ENCODE assay signal across 16 cellular contexts in genomic region chr7:380226-380550, GRCh38.
DNase-seq lines count a peak whose midpoint lies in the region; ATAC-seq and TF ChIP-seq lines count a peak whose summit lies in the region.
"Had no signal": no experiment of that assay in that cellular context is flagged by ENCODE, and none has a peak within 500 bp of the region (broad histone marks: within the 10 kb centered on the region; RNA-seq: fewer than 3 reads in every experiment).

No MANE protein-coding gene starts in this region.

- H3K9me2 ChIP-seq in GM23338 (ENCODE audit: insufficient read depth), result no peaks in the 10 kb centered on the region

- peaks cover 21% of the 10 kb centered on the region for H3K9me3 ChIP-seq in BLaER1

- H3K9me3 Mint-ChIP-seq in GM23338, result peaks cover 17% of the 10 kb centered on the region
- H3K9me3 Mint-ChIP-seq in effector memory CD8-positive, alpha-beta T cell, result no peaks in the 10 kb centered on the region
- no peaks in the 10 kb centered on the region for H3K9me3 Mint-ChIP-seq in natural killer cell treated with Interleukin-12 subunit alpha and Interleukin-12 subunit beta and Interleukin-15 and Interleukin-18, amount 100 ng/mL, for 72 hours

- TF ChIP-seq CTCF in GM23338 (conservative IDR thresholded peaks at IDR 0.05; ENCODE audit: low read depth in 2 of 2), result no peak

- no peak overlapping the region for H3K27ac ChIP-seq in BLaER1
- H3K27ac ChIP-seq in GM23338 (ENCODE audit: low read depth), result no peak overlapping the region
- H3K27ac ChIP-seq: body of pancreas, SK-N-MC, WERI-Rb-1 had no signal

- H3K36me3 ChIP-seq in BLaER1 (no peaks in the 10 kb centered on the region), GM23338 (ENCODE audit: insufficient read depth) (no peaks in the 10 kb centered on the region)
- H3K36me3 ChIP-seq: WERI-Rb-1 had no signal

- DNase-seq in GM23338 (ENCODE audit: low spot score) (peak; percentile 40), DMS53 treated with DMSO at 0.1 percent for 48 hours (lab: John Stamatoyannopoulos, UW; ENCODE audit: unreplicated experiment) (no peak), cerebellar nuclear complex (lab: John Stamatoyannopoulos, UW) (no peak), NOMO-1 treated with dmso at 0.1 percent for 144 hours (lab: John Stamatoyannopoulos, UW; ENCODE audit: unreplicated experiment) (no peak)
- DNase-seq in effector memory CD8-positive, alpha-beta T cell, result no peak
- no peak for DNase-seq in natural killer cell treated with Interleukin-12 subunit alpha and Interleukin-12 subunit beta and Interleukin-15 and Interleukin-18, amount 100 ng/mL, for 72 hours (ENCODE audit: low spot score)
- DNase-seq: activated T-cell treated with anti-CD3 and anti-CD28 coated beads, Interleukin-2, amount 50 U/mL, for 72 hours; glutamatergic neuron; KBM-7; NCI-H187 treated with DMSO at 0.1 percent for 48 hours; stimulated activated CD4-positive, alpha-beta T cell treated with anti-CD3 and anti-CD28 coated beads, Interleukin-2, amount 100 ng/mL, for 48 hours; WERI-Rb-1 had no signal

- H4K20me1 ChIP-seq in BLaER1, result no peaks in the 10 kb centered on the region
- no peaks in the 10 kb centered on the region for H4K20me1 ChIP-seq in GM23338 (replicated peaks; ENCODE audit: insufficient read depth)

- H3K79me2 ChIP-seq in GM23338 (replicated peaks; ENCODE audit: insufficient read depth), result no peaks in the 10 kb centered on the region

- H3K27me3 Mint-ChIP-seq in GM23338 (ENCODE audit: insufficient read depth, low read depth, poor library complexity), result peaks cover 8% of the 10 kb centered on the region
- no peaks in the 10 kb centered on the region for H3K27me3 Mint-ChIP-seq in effector memory CD8-positive, alpha-beta T cell
- peaks cover 8 to 26% of the 10 kb centered on the region in 2 donors for H3K27me3 Mint-ChIP-seq in natural killer cell treated with Interleukin-12 subunit alpha and Interleukin-12 subunit beta and Interleukin-15 and Interleukin-18, amount 100 ng/mL, for 72 hours

- H3K27me3 ChIP-seq in BLaER1 (peaks cover 7% of the 10 kb centered on the region), GM23338 (ENCODE audit: insufficient read depth) (no peaks in the 10 kb centered on the region)
- H3K27me3 ChIP-seq: body of pancreas had no signal

- H3K4me2 ChIP-seq in BLaER1 (peak overlapping the region; percentile 97), GM23338 (peak overlapping the region; percentile 66; the same call in 1 of the 2 replicates)

- no peak overlapping the region for H3K27ac Mint-ChIP-seq in GM23338
- H3K27ac Mint-ChIP-seq in effector memory CD8-positive, alpha-beta T cell, result peak overlapping the region in 1 of 2 donors; percentile 59
- no peak overlapping the region for H3K27ac Mint-ChIP-seq in natural killer cell treated with Interleukin-12 subunit alpha and Interleukin-12 subunit beta and Interleukin-15 and Interleukin-18, amount 100 ng/mL, for 72 hours
- H3K27ac Mint-ChIP-seq: activated T-cell treated with anti-CD3 and anti-CD28 coated beads, Interleukin-2, amount 50 U/mL, for 72 hours had no signal

- peak; percentile 25 for ATAC-seq in GM23338
- ATAC-seq in effector memory CD8-positive, alpha-beta T cell (replicated peaks), result no peak
- no peak for ATAC-seq in natural killer cell treated with Interleukin-12 subunit alpha and Interleukin-12 subunit beta and Interleukin-15 and Interleukin-18, amount 100 ng/mL, for 72 hours
- ATAC-seq in HG02642 (IDR thresholded peaks at IDR 0.05; ENCODE audit: poor library complexity, unreplicated experiment), result no peak
- ATAC-seq: body of pancreas had no signal

- H3K4me1 Mint-ChIP-seq in GM23338, result peaks cover 4% of the 10 kb centered on the region; the same call in 2 of the 3 replicates
- H3K4me1 Mint-ChIP-seq in effector memory CD8-positive, alpha-beta T cell (ENCODE audit: low read depth in 2 of 2), result peaks cover 17 to 20% of the 10 kb centered on the region in 2 donors
- H3K4me1 Mint-ChIP-seq in natural killer cell treated with Interleukin-12 subunit alpha and Interleukin-12 subunit beta and Interleukin-15 and Interleukin-18, amount 100 ng/mL, for 72 hours (ENCODE audit: low read depth in 2 of 2), result peaks cover 13 to 15% of the 10 kb centered on the region in 2 donors

- H2AFZ ChIP-seq in GM23338, result no peak overlapping the region

- no peak overlapping the region for H3K9ac ChIP-seq in BLaER1

- H3K4me3 Mint-ChIP-seq in GM23338, result peak overlapping the region; percentile 68; the same call in 2 of the 3 replicates
- H3K4me3 Mint-ChIP-seq in effector memory CD8-positive, alpha-beta T cell, result peak overlapping the region; percentile 31 to 60
- H3K4me3 Mint-ChIP-seq in natural killer cell treated with Interleukin-12 subunit alpha and Interleukin-12 subunit beta and Interleukin-15 and Interleukin-18, amount 100 ng/mL, for 72 hours, result peak overlapping the region; percentile 38

- no peaks in the 10 kb centered on the region for H3F3A ChIP-seq in GM23338 (replicated peaks; ENCODE audit: low read depth)

- H3K4me3 ChIP-seq in BLaER1 (peak overlapping the region; percentile 59), GM23338 (peak overlapping the region; percentile 40; the same call in 1 of the 2 replicates)
- H3K4me3 ChIP-seq: body of pancreas, SK-N-MC had no signal

- no peaks in the 10 kb centered on the region; the same call in 2 of the 3 replicates for H3K36me3 Mint-ChIP-seq in GM23338 (ENCODE audit: low read depth)
- no peaks in the 10 kb centered on the region for H3K36me3 Mint-ChIP-seq in effector memory CD8-positive, alpha-beta T cell (ENCODE audit: insufficient read depth)
- peaks cover 7% of the 10 kb centered on the region for H3K36me3 Mint-ChIP-seq in natural killer cell treated with Interleukin-12 subunit alpha and Interleukin-12 subunit beta and Interleukin-15 and Interleukin-18, amount 100 ng/mL, for 72 hours

- H3K4me1 ChIP-seq in BLaER1 (peaks cover 75% of the 10 kb centered on the region), GM23338 (ENCODE audit: insufficient read depth) (no peaks in the 10 kb centered on the region)
- H3K4me1 ChIP-seq: body of pancreas had no signal

TF ChIP-seq in GM23338, 12 proteins besides CTCF, POLR2A, EP300 and RAD21:
- TF ChIP-seq EZH2 (IDR thresholded peaks at IDR 0.05; ENCODE audit: low read depth, unreplicated experiment) (no peak), ZNF114 (CRISPR knock-in tag; IDR thresholded peaks at IDR 0.05) (no peak), POLR2AphosphoS5 (IDR thresholded peaks at IDR 0.05; ENCODE audit: low read depth) (no peak), ZNF331 (CRISPR knock-in tag; IDR thresholded peaks at IDR 0.05; ENCODE audit: low read depth) (no peak)
